1 cellular context compared by ENCODE assay signal in the genomic region with DNA sequence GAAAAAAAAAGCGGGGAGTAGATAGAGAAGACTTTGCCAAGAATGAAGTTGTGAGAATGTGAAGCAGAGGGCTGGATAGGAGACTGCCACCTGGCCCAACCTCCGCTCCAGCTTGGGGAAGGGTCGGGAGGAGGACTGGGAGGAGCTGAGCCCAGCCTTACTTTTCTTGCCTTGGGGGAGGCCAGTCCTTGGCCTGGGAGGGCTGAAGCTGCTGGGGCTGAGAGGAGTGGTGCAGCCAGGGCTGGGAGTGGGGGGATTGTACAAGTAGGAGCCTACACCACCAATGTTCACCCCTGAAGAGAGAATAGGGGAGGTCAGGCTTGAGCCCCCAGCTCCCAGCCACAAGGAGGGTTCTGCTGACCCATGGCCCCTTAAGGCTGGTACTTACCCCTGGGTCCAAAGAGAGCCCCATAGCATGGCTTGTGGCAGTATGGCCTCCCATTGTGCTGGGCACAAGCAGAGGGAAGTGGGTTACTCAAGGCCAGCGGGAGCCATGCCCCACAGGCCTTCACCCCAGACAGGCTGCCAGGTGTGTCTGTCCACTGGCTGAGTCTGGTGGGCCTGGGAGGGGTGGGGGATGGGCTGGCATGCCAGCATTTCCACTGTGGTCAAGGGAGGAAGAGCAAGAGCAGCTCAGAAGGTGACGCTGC.
TF ChIP-seq lines count a peak whose summit lies in the region.

No MANE protein-coding gene starts in this region.

TF ChIP-seq in H1, 55 proteins besides CTCF, POLR2A, EP300 and RAD21:
- TF ChIP-seq, protein P1, sequence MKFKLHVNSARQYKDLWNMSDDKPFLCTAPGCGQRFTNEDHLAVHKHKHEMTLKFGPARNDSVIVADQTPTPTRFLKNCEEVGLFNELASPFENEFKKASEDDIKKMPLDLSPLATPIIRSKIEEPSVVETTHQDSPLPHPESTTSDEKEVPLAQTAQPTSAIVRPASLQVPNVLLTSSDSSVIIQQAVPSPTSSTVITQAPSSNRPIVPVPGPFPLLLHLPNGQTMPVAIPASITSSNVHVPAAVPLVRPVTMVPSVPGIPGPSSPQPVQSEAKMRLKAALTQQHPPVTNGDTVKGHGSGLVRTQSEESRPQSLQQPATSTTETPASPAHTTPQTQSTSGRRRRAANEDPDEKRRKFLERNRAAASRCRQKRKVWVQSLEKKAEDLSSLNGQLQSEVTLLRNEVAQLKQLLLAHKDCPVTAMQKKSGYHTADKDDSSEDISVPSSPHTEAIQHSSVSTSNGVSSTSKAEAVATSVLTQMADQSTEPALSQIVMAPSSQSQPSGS (IDR thresholded peaks at IDR 0.05; ENCODE audit: low read length), result no peak
- TF ChIP-seq MAFK (IDR thresholded peaks at IDR 0.05; ENCODE audit: low read depth, low read length), result no peak
- no peak for TF ChIP-seq CHD2 (IDR thresholded peaks at IDR 0.05; ENCODE audit: low read length)
- TF ChIP-seq POU5F1 (IDR thresholded peaks at IDR 0.05; ENCODE audit: low read depth, low read length), result no peak
